Comparison of ENCODE assay signal across 23 cellular contexts in the genomic region with DNA sequence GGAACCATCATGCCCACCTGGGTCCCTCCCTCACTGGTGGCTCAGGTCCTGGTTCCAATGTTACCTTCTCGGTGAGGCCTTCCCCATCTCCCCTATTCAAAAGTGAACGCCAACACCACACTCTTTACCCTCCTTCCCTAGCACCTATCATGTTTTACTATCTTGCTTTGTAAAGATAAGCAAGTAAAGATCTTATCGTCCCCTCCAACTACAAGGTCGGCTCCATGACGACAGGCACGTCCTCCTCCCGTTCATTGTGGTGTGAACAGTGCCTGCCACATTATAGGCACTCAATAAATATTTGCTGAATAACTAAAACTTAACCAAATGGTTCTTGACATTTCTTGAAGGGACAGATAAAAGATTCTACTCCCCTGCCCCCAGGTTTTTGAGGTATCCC.
"Had no signal": no experiment of that assay in that cellular context is flagged by ENCODE, and none has a peak within 500 bp of the region (broad histone marks: within the 10 kb centered on the region; RNA-seq: fewer than 3 reads in every experiment).

No MANE protein-coding gene starts in this region.

- H3K27me3 ChIP-seq: body of pancreas, gastroesophageal sphincter, hepatocyte, pancreas, vagina had no signal

- H3K79me2 ChIP-seq: hepatocyte had no signal

- H3K4me2 ChIP-seq: hepatocyte had no signal

- DNase-seq: activated B cell treated with CpG ODN at 0.5 μM for 24 hours; activated CD4-positive, alpha-beta T cell treated with anti-CD3 and anti-CD28 coated beads, Interleukin-2, amount 50 U/mL, for 1 hour; activated CD8-positive, alpha-beta memory T cell treated with anti-CD3 and anti-CD28 coated beads, Interleukin-2, amount 10 ng/mL, durations not matched to agents 7 days and 5 days; activated CD8-positive, alpha-beta T cell treated with anti-CD3 and anti-CD28 coated beads, Interleukin-2, amount 10 ng/mL, durations not matched to agents 7 days and 5 days; activated naive CD4-positive, alpha-beta T cell; activated T-cell treated with anti-CD3 and anti-CD28 coated beads, Interleukin-2, amount 50 U/mL, for 48 hours; anterior cingulate cortex; body of pancreas; cerebellar nuclear complex; effector memory CD8-positive, alpha-beta T cell; erythroblast; islet precursor cell; left ventricle myocardium superior; mammary epithelial cell; naive B cell; nucleus accumbens; pancreas; stimulated activated naive CD4-positive, alpha-beta T cell had no signal

- H3K36me3 ChIP-seq: pancreas, vagina had no signal

- H2AFZ ChIP-seq: hepatocyte had no signal

- FAIRE-seq: pancreas had no signal

- H3K27ac ChIP-seq: body of pancreas, gastroesophageal sphincter, hepatocyte, pancreas, vagina had no signal

- H3K4me3 ChIP-seq: body of pancreas, coronary artery, gastroesophageal sphincter, hepatocyte, pancreas, vagina had no signal

- H3K9me3 ChIP-seq: body of pancreas, gastroesophageal sphincter, pancreas, vagina had no signal

- ATAC-seq: activated CD8-positive, alpha-beta memory T cell treated with anti-CD3 and anti-CD28 coated beads, Interleukin-2, amount 10 ng/mL, durations not matched to agents 7 days and 5 days; activated CD8-positive, alpha-beta T cell treated with anti-CD3 and anti-CD28 coated beads, Interleukin-2, amount 10 ng/mL, durations not matched to agents 7 days and 5 days; body of pancreas; effector memory CD8-positive, alpha-beta T cell; gastroesophageal sphincter; left ventricle myocardium superior; pancreas; right cardiac atrium had no signal
